In genomic region chr12:89279499-89279898, GRCh38 we compare ENCODE assay signal across 1 cellular context.
TF ChIP-seq lines count a peak whose summit lies in the region.

No MANE protein-coding gene starts in this region.

TF ChIP-seq in K562, 482 proteins besides CTCF, POLR2A, EP300 and RAD21 (continued from another document):
- no peak for TF ChIP-seq FOXP4 (CRISPR knock-in tag; IDR thresholded peaks at IDR 0.05; ENCODE audit: borderline replicate concordance)
- no peak for TF ChIP-seq KLF13 (tag; IDR thresholded peaks at IDR 0.05; ENCODE audit: borderline replicate concordance, low read depth)
- no peak for TF ChIP-seq ID3 (CRISPR knock-in tag; IDR thresholded peaks at IDR 0.05)
- no peak for TF ChIP-seq ID3 (tag; IDR thresholded peaks at IDR 0.05)
- no peak for TF ChIP-seq E2F5 (CRISPR knock-in tag; IDR thresholded peaks at IDR 0.05)
- TF ChIP-seq CCAR2 (IDR thresholded peaks at IDR 0.05; ENCODE audit: low read depth, low read length) = no peak
- no peak for TF ChIP-seq ARID4B (CRISPR knock-in tag; IDR thresholded peaks at IDR 0.05)
- no peak for TF ChIP-seq ZNF512 (tag; IDR thresholded peaks at IDR 0.05)
- peak; percentile 21 for TF ChIP-seq RBM25 (IDR thresholded peaks at IDR 0.05; ENCODE audit: low read depth, low read length, severe bottlenecking)
- peak; percentile 68 for TF ChIP-seq ZNF146 (CRISPR knock-in tag; IDR thresholded peaks at IDR 0.05; ENCODE audit: unreplicated experiment)
